In genomic region chr1:84073266-84073665, GRCh38 we compare ENCODE assay signal across 16 cellular contexts.
"Had no signal": no experiment of that assay in that cellular context is flagged by ENCODE, and none has a peak within 500 bp of the region (broad histone marks: within the 10 kb centered on the region; RNA-seq: fewer than 3 reads in every experiment).

No MANE protein-coding gene starts in this region.

- H3K4me3 ChIP-seq: lung, right lobe of liver, spleen had no signal

- ATAC-seq: activated T-cell treated with anti-CD3 and anti-CD28 coated beads, Interleukin-2, amount 50 U/mL, for 4 hours; left colon; natural killer cell; right lobe of liver; stimulated activated naive B cell treated with anti-CD40 and anti-IgM and Interleukin-4, amounts not matched to agents 10 μg/mL and 1 μg/mL and 100 μg/mL, for 72 hours had no signal

- H3K9me3 ChIP-seq: right lobe of liver had no signal

- H3K4me3 Mint-ChIP-seq: activated naive CD8-positive, alpha-beta T cell; activated T-cell treated with anti-CD3 and anti-CD28 coated beads, Interleukin-2, amount 50 U/mL, for 4 hours; natural killer cell; stimulated activated naive B cell treated with anti-CD40 and anti-IgM and Interleukin-4, amounts not matched to agents 10 μg/mL and 1 μg/mL and 100 μg/mL, for 72 hours had no signal

- H3K27me3 ChIP-seq: right lobe of liver had no signal

- H3K9me3 Mint-ChIP-seq: natural killer cell had no signal

- H3K27ac Mint-ChIP-seq: activated naive CD8-positive, alpha-beta T cell; natural killer cell; stimulated activated naive B cell treated with anti-CD40 and anti-IgM and Interleukin-4, amounts not matched to agents 10 μg/mL and 1 μg/mL and 100 μg/mL, for 72 hours had no signal

- H3K36me3 ChIP-seq: right lobe of liver, spleen had no signal

- H3K27ac ChIP-seq: right lobe of liver, spleen had no signal

- DNase-seq: activated CD4-positive, alpha-beta T cell treated with anti-CD3 and anti-CD28 coated beads, Interleukin-2, amount 50 U/mL, for 4 hours; activated effector memory CD4-positive, alpha-beta T cell treated with anti-CD3 and anti-CD28 coated beads, Interleukin-2, amount 50 U/mL, for 16 hours; activated T-cell treated with anti-CD3 and anti-CD28 coated beads, Interleukin-2, amount 50 U/mL, for 4 hours; aorta; central memory CD4-positive, alpha-beta T cell; cortex of kidney; effector memory CD4-positive, alpha-beta T cell; left colon; natural killer cell; right lobe of liver; spleen; stimulated activated CD4-positive, alpha-beta T cell treated with anti-CD3 and anti-CD28 coated beads, Interleukin-1b, Interleukin-23, amount 100 ng/mL, for 48 hours; stimulated activated naive B cell treated with anti-CD40 and anti-IgM and Interleukin-4, amounts not matched to agents 10 μg/mL and 1 μg/mL and 100 μg/mL, for 72 hours; substantia nigra had no signal
